In the genomic region with DNA sequence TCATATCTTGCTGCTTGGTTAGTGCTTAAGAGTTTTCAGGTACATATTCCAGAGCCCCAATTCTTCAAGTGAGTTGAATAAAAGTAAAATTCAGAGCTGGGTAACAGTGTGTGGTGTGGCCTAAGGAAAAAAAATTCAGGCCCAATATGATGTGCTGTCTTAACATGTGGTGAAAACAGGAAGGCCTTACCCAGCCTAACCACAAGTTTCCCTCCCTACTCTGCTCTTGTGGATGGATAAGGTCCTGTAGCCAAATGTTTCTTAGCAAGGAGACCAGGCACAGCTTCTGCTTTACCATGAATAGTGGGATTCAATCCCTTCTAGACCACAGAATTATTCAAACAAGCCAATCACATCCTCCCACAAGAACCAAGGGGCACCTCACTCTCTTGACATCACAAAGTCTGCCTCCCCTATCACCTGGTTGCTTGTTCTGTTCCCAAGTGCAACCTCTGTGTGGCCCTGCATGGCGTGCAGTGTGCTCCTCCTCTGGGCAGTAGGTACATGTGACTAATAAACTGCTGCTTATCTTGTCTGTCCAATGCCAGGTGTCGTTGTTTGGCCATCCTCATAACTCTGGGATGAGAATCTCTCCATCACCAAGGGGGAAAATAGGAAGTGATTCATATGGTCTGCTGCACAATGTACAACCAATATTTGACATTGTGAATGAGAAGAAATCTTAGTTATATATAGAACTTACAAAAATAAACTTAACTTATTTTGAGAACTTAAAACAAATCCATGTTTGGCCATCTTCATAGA, we compare ENCODE assay signal across 17 cellular contexts.
DNase-seq lines count a peak whose midpoint lies in the region; ATAC-seq and TF ChIP-seq lines count a peak whose summit lies in the region.
"Had no signal": no experiment of that assay in that cellular context is flagged by ENCODE, and none has a peak within 500 bp of the region (broad histone marks: within the 10 kb centered on the region; RNA-seq: fewer than 3 reads in every experiment).

No MANE protein-coding gene starts in this region.

- no peak for TF ChIP-seq POLR2A in breast epithelium (IDR thresholded peaks at IDR 0.05)

- H2AFZ ChIP-seq in mammary epithelial cell (ENCODE audit: low read depth, low read length), result peak overlapping the region; percentile 65

- no peak for TF ChIP-seq CTCF in mammary epithelial cell (conservative IDR thresholded peaks at IDR 0.05 in 1 of 2, IDR thresholded peaks at IDR 0.05 in 1 of 2; ENCODE audit: extremely low read depth in 1 of 2, insufficient read depth in 1 of 2, low read depth in 1 of 2, low read length in 2 of 2)
- no peak for TF ChIP-seq CTCF in breast epithelium (IDR thresholded peaks at IDR 0.05)
- no peak for TF ChIP-seq CTCF in fibroblast of villous mesenchyme (IDR thresholded peaks at IDR 0.05; ENCODE audit: insufficient read depth, low read depth, low read length)

- H3K4me2 ChIP-seq in mammary epithelial cell (ENCODE audit: insufficient read depth, low read depth, low read length), result no peak overlapping the region

- no peaks in the 10 kb centered on the region for H3K27me3 ChIP-seq in mammary epithelial cell (ENCODE audit: insufficient read depth, low read length)
- H3K27me3 ChIP-seq in breast epithelium, result no peaks in the 10 kb centered on the region
- H3K27me3 ChIP-seq: cardiac muscle cell, thyroid gland had no signal

- H3K36me3 ChIP-seq in mammary epithelial cell (ENCODE audit: insufficient read depth, low read length), result no peaks in the 10 kb centered on the region
- no peaks in the 10 kb centered on the region for H3K36me3 ChIP-seq in breast epithelium
- H3K36me3 ChIP-seq: cardiac muscle cell, thyroid gland had no signal

- H3K9ac ChIP-seq in mammary epithelial cell (ENCODE audit: insufficient read depth, low read length), result no peak overlapping the region

- H4K20me1 ChIP-seq in mammary epithelial cell (ENCODE audit: insufficient read depth, low read length), result no peaks in the 10 kb centered on the region

- ATAC-seq in GM21619 (IDR thresholded peaks at IDR 0.05; ENCODE audit: unreplicated experiment) (no peak), GM18870 (IDR thresholded peaks at IDR 0.05; ENCODE audit: unreplicated experiment) (no peak)

- H3K27ac ChIP-seq in mammary epithelial cell (ENCODE audit: insufficient read depth, low read depth, low read length) (no peak overlapping the region), breast epithelium (no peak overlapping the region)
- H3K27ac ChIP-seq: cardiac muscle cell, RWPE1, thyroid gland, VCaP had no signal

- dilution Hi-C loops in mammary epithelial cell (cut with HindIII; ENCODE audit: low sequenced_read_pairs), result no loop called here

- no peaks in the 10 kb centered on the region for H3K79me2 ChIP-seq in mammary epithelial cell (ENCODE audit: insufficient read depth, low read length)

- no peak overlapping the region for H3K4me3 ChIP-seq in mammary epithelial cell (replicated peaks in 1 of 3; ENCODE audit: insufficient read depth in 1 of 3, low read depth in 2 of 3, low read length in 3 of 3)
- no peak overlapping the region for H3K4me3 ChIP-seq in breast epithelium
- H3K4me3 ChIP-seq in fibroblast of villous mesenchyme (ENCODE audit: low read depth, low read length), result no peak overlapping the region
- H3K4me3 ChIP-seq: cardiac muscle cell, thyroid gland had no signal

- in situ Hi-C loops in mammary epithelial cell (cut with MboI; ENCODE audit: low sequenced_read_pairs in 2 of 2) (no loop called here), G401 (cut with HindIII; ENCODE audit: low sequenced_read_pairs) (no loop called here)

- no peaks in the 10 kb centered on the region for H3K9me3 ChIP-seq in mammary epithelial cell (replicated peaks; ENCODE audit: insufficient read depth, low read length)
- no peaks in the 10 kb centered on the region for H3K9me3 ChIP-seq in breast epithelium
- H3K9me3 ChIP-seq: Caco-2, thyroid gland had no signal

- 70% methylated on average over 2 of the region's 2 CpGs for WGBS in mammary epithelial cell (ENCODE audit: low coverage, missing lambda C conversion rate)

- peak; percentile 42 for DNase-seq in mammary epithelial cell
- DNase-seq in breast epithelium (ENCODE audit: low spot score in 2 of 2), result no peak
- peak; percentile 34 for DNase-seq in SKM-1 (lab: John Stamatoyannopoulos, UW; ENCODE audit: unreplicated experiment)
- DNase-seq in fibroblast of villous mesenchyme (ENCODE audit: low read depth), result peak; percentile 27
- DNase-seq in stimulated activated CD4-positive, alpha-beta T cell treated with anti-CD3 and anti-CD28 coated beads, Interleukin-2, amount 100 ng/mL, for 48 hours, result no peak
- no peak for DNase-seq in G401 (ENCODE audit: low spot score)
- DNase-seq: 8988T; activated CD8-positive, alpha-beta memory T cell treated with anti-CD3 and anti-CD28 coated beads for 24 hours; activated gamma-delta T cell treated with Interleukin-2 at 50 U/mL for 16 hours; Caco-2; stimulated activated CD4-positive, alpha-beta T cell treated with anti-CD3 and anti-CD28 coated beads, Interleukin-12 subunit alpha, Interleukin-12 subunit beta, amount 100 ng/mL, for 4 hours; thyroid gland had no signal

- CTCF ChIA-PET in mammary epithelial cell (lab: Charles Lee; ENCODE audit: low non-redundant PET), result no interaction called here

- intact Hi-C loops in mammary epithelial cell (cut with micrococcal nuclease), result no loop called here
- intact Hi-C loops in breast epithelium (cut with DNase I; ENCODE audit: low total_unique reads), result no loop called here

- H3K4me1 ChIP-seq in mammary epithelial cell (ENCODE audit: insufficient read depth, low read length) (peaks cover 15% of the 10 kb centered on the region), breast epithelium (no peaks in the 10 kb centered on the region)
- H3K4me1 ChIP-seq: Caco-2, thyroid gland had no signal

- no TSS peak for BruUV-seq in mammary epithelial cell (replicated peaks; lab: Mats Ljungman, UMichigan)

Comparison
In these comparisons a context has a peak if more than half of its experiments do, and no peak if none do; other contexts are left out.
1. DNase-seq: peak in mammary epithelial cell (single experiment), SKM-1 (single experiment) and fibroblast of villous mesenchyme (single experiment); none in breast epithelium (0 of 2), stimulated activated CD4-positive, alpha-beta T cell treated with anti-CD3 and anti-CD28 coated beads, Interleukin-2, amount 100 ng/mL, for 48 hours (0 of 2) and G401 (single experiment).